23 cellular contexts compared by ENCODE assay signal in genomic region chr18:8793445-8794132, GRCh38.
A peak's percentile ranks its signal among the peaks of the same experiment; 100 is the strongest.
DNase-seq lines count a peak whose midpoint lies in the region; ATAC-seq, FAIRE-seq and TF ChIP-seq lines count a peak whose summit lies in the region.
"Had no signal": no experiment of that assay in that cellular context is flagged by ENCODE, and none has a peak within 500 bp of the region (broad histone marks: within the 10 kb centered on the region; RNA-seq: fewer than 3 reads in every experiment).

No MANE protein-coding gene starts in this region.

- H3K4me3 ChIP-seq in BLaER1 (peak overlapping the region; percentile 92), endothelial cell of umbilical vein (replicated peaks in 1 of 3; ENCODE audit: insufficient read depth in 1 of 3, low read depth in 1 of 3, low read length in 3 of 3) (no peak overlapping the region)
- H3K4me3 ChIP-seq: heart left ventricle, ovary, uterus had no signal

- H3K4me2 ChIP-seq in BLaER1 (peak overlapping the region; percentile 96), endothelial cell of umbilical vein (ENCODE audit: insufficient read depth, low read length) (no peak overlapping the region)

- no peaks in the 10 kb centered on the region for H3K36me3 Mint-ChIP-seq in activated T-cell treated with anti-CD3 and anti-CD28 coated beads, Interleukin-2, amount 50 U/mL, for 72 hours (ENCODE audit: insufficient read depth in 2 of 2)

- DNase-seq in NCI-H82 (lab: John Stamatoyannopoulos, UW), result peak; percentile 79
- DNase-seq in endothelial cell of umbilical vein (ENCODE audit: low read depth, low spot score), result no peak
- DNase-seq in renal cortical epithelial cell (ENCODE audit: low read depth), result peak; percentile 27
- no peak for DNase-seq in NCI-H2081 (lab: John Stamatoyannopoulos, UW)
- no peak for DNase-seq in activated T-cell treated with anti-CD3 and anti-CD28 coated beads, Interleukin-2, amount 50 U/mL, for 72 hours
- no peak for DNase-seq in NCI-H146 (lab: John Stamatoyannopoulos, UW)
- DNase-seq in OCI-M2 (lab: John Stamatoyannopoulos, UW; ENCODE audit: unreplicated experiment), result no peak
- DNase-seq: activated CD4-positive, alpha-beta T cell treated with anti-CD3 and anti-CD28 coated beads, Interleukin-2, amount 50 U/mL, for 4 hours; activated naive CD4-positive, alpha-beta T cell; cerebellar nuclear complex; effector memory CD8-positive, alpha-beta T cell; heart left ventricle; NCI-H1048; NCI-H2029 treated with DMSO at 0.1 percent for 48 hours; NCI-H510A treated with DMSO at 0.1 percent for 48 hours; ovary; SIG-M5; stimulated activated CD4-positive, alpha-beta T cell treated with anti-CD3 and anti-CD28 coated beads, Interleukin-2, amount 100 ng/mL, for 24 hours; uterus had no signal

- no peaks in the 10 kb centered on the region for H3K9me3 ChIP-seq in BLaER1
- no peaks in the 10 kb centered on the region for H3K9me3 ChIP-seq in endothelial cell of umbilical vein (replicated peaks; ENCODE audit: control insufficient read depth, insufficient read depth, low read length)
- H3K9me3 ChIP-seq: heart left ventricle, ovary, uterus had no signal

- H3K4me1 Mint-ChIP-seq in activated T-cell treated with anti-CD3 and anti-CD28 coated beads, Interleukin-2, amount 50 U/mL, for 72 hours (ENCODE audit: low read depth), result no peaks in the 10 kb centered on the region

- H3K4me3 Mint-ChIP-seq in activated T-cell treated with anti-CD3 and anti-CD28 coated beads, Interleukin-2, amount 50 U/mL, for 72 hours, result no peak overlapping the region
- H3K4me3 Mint-ChIP-seq: effector memory CD8-positive, alpha-beta T cell; T-helper 1 cell treated with Interleukin-12 subunit alpha and Interleukin-12 subunit beta and Interleukin-4 antibody, amounts not matched to agents 30 μg/mL and 1 μg/mL, for 36 hours had no signal

- no peak overlapping the region for H3K27ac Mint-ChIP-seq in activated T-cell treated with anti-CD3 and anti-CD28 coated beads, Interleukin-2, amount 50 U/mL, for 72 hours
- H3K27ac Mint-ChIP-seq: effector memory CD8-positive, alpha-beta T cell; T-helper 1 cell treated with Interleukin-12 subunit alpha and Interleukin-12 subunit beta and Interleukin-4 antibody, amounts not matched to agents 30 μg/mL and 1 μg/mL, for 36 hours had no signal

- intact Hi-C loops in endothelial cell of umbilical vein (cut with micrococcal nuclease), result no loop called here

- peaks cover 81% of the 10 kb centered on the region for H3K36me3 ChIP-seq in BLaER1
- H3K36me3 ChIP-seq in endothelial cell of umbilical vein (ENCODE audit: control insufficient read depth in 2 of 2, extremely low read depth in 1 of 2, insufficient read depth in 2 of 2, low read length in 2 of 2), result peaks cover 0 to 2% of the 10 kb centered on the region in 2 experiments
- H3K36me3 ChIP-seq: ovary, uterus had no signal

- no peaks in the 10 kb centered on the region for H3K9me1 ChIP-seq in endothelial cell of umbilical vein (replicated peaks; ENCODE audit: control insufficient read depth, extremely low read depth, insufficient read depth, low read length)

- POLR2A ChIA-PET in endothelial cell of umbilical vein (lab: Charles Lee), result no interaction called here

- no TSS peak for BruUV-seq in endothelial cell of umbilical vein (replicated peaks; lab: Mats Ljungman, UMichigan)

- no peak for TF ChIP-seq POLR2A in endothelial cell of umbilical vein (IDR thresholded peaks at IDR 0.05; ENCODE audit: low read depth, low read length)

- no peak for ATAC-seq in activated T-cell treated with anti-CD3 and anti-CD28 coated beads, Interleukin-2, amount 50 U/mL, for 72 hours (replicated peaks in 1 of 2)
- ATAC-seq: effector memory CD8-positive, alpha-beta T cell; heart left ventricle had no signal

- CTCF ChIA-PET in endothelial cell of umbilical vein (lab: Charles Lee), result interaction anchor here (1.3 to 1.6 kb wide), 3 partner anchors 15 to 97 kb away, joined by 3 to 5 read pairs (median 3); no protein-coding TSS in a partner anchor

- no peak for TF ChIP-seq CTCF in endothelial cell of umbilical vein (IDR thresholded peaks at IDR 0.05; ENCODE audit: extremely low read depth in 1 of 2, insufficient read depth in 1 of 2, low read depth in 1 of 2, low read length in 2 of 2)

- H2AFZ ChIP-seq in endothelial cell of umbilical vein (ENCODE audit: low read depth, low read length), result no peak overlapping the region

- H3K79me2 ChIP-seq in endothelial cell of umbilical vein (ENCODE audit: control insufficient read depth, insufficient read depth, low read length), result peaks cover 6% of the 10 kb centered on the region

- H3K27me3 Mint-ChIP-seq in activated T-cell treated with anti-CD3 and anti-CD28 coated beads, Interleukin-2, amount 50 U/mL, for 72 hours (ENCODE audit: low read depth), result peaks cover 6% of the 10 kb centered on the region

- H3K27me3 ChIP-seq in BLaER1, result no peaks in the 10 kb centered on the region
- no peaks in the 10 kb centered on the region for H3K27me3 ChIP-seq in endothelial cell of umbilical vein (ENCODE audit: control insufficient read depth in 2 of 2, insufficient read depth in 2 of 2, low read length in 2 of 2)
- H3K27me3 ChIP-seq: heart left ventricle, ovary, uterus had no signal

- dilution Hi-C loops in endothelial cell of umbilical vein (cut with MboI; ENCODE audit: extremely low pct_ligation_motif_present, low sequenced_read_pairs), result no loop called here

- H3K4me1 ChIP-seq in BLaER1 (peaks cover 100% of the 10 kb centered on the region), endothelial cell of umbilical vein (ENCODE audit: control insufficient read depth, extremely low read depth, insufficient read depth, low read length) (peaks cover 58% of the 10 kb centered on the region)
- H3K4me1 ChIP-seq: uterus had no signal

- H3K27ac ChIP-seq in BLaER1 (peak overlapping the region; percentile 99), endothelial cell of umbilical vein (ENCODE audit: insufficient read depth, low read depth, low read length) (peak overlapping the region; percentile 89)
- H3K27ac ChIP-seq: ovary, uterus, VCaP had no signal

- H3K9ac ChIP-seq in BLaER1 (peak overlapping the region; percentile 99), endothelial cell of umbilical vein (replicated peaks; ENCODE audit: extremely low read depth, insufficient read depth, low read length) (no peak overlapping the region)

- H3K9me3 Mint-ChIP-seq in activated T-cell treated with anti-CD3 and anti-CD28 coated beads, Interleukin-2, amount 50 U/mL, for 72 hours, result no peaks in the 10 kb centered on the region
- H3K9me3 Mint-ChIP-seq: effector memory CD8-positive, alpha-beta T cell; T-helper 1 cell treated with Interleukin-12 subunit alpha and Interleukin-12 subunit beta and Interleukin-4 antibody, amounts not matched to agents 30 μg/mL and 1 μg/mL, for 36 hours had no signal

- H4K20me1 ChIP-seq in BLaER1, result peaks cover 99% of the 10 kb centered on the region
- H4K20me1 ChIP-seq in endothelial cell of umbilical vein (replicated peaks; ENCODE audit: control insufficient read depth, extremely low read depth, insufficient read depth, low read length), result no peaks in the 10 kb centered on the region

- no peak for FAIRE-seq in endothelial cell of umbilical vein (lab: Jason Lieb, UNC)
- FAIRE-seq: GM18507 had no signal

TF ChIP-seq in endothelial cell of umbilical vein, 7 proteins besides CTCF, POLR2A, EP300 and RAD21:
- TF ChIP-seq MAX (IDR thresholded peaks at IDR 0.05; ENCODE audit: insufficient read depth, insufficient read length) (no peak), POLR2AphosphoS5 (IDR thresholded peaks at IDR 0.05; ENCODE audit: insufficient read depth, low read depth, low read length) (no peak), EZH2 (IDR thresholded peaks at IDR 0.05; ENCODE audit: borderline replicate concordance, low read depth, low read length, severe bottlenecking) (no peak), JUN (IDR thresholded peaks at IDR 0.05; ENCODE audit: borderline replicate concordance, insufficient read depth, insufficient read length, low read depth) (no peak), MYC (IDR thresholded peaks at IDR 0.05; ENCODE audit: low read depth, low read length) (no peak), GATA2 (IDR thresholded peaks at IDR 0.05; ENCODE audit: insufficient read depth, insufficient read length, low read depth, low read length) (no peak), FOS (IDR thresholded peaks at IDR 0.05; ENCODE audit: borderline replicate concordance, insufficient read depth, low read length) (no peak)

Comparison
In these comparisons a context has a peak if more than half of its experiments do, and no peak if none do; other contexts are left out.
1. DNase-seq: peak in NCI-H82 (single experiment) and renal cortical epithelial cell (single experiment); none in endothelial cell of umbilical vein (single experiment), NCI-H2081 (0 of 2), activated T-cell treated with anti-CD3 and anti-CD28 coated beads, Interleukin-2, amount 50 U/mL, for 72 hours (0 of 2), NCI-H146 (single experiment) and OCI-M2 (single experiment).